1 cellular context compared by ENCODE assay signal in the genomic region with DNA sequence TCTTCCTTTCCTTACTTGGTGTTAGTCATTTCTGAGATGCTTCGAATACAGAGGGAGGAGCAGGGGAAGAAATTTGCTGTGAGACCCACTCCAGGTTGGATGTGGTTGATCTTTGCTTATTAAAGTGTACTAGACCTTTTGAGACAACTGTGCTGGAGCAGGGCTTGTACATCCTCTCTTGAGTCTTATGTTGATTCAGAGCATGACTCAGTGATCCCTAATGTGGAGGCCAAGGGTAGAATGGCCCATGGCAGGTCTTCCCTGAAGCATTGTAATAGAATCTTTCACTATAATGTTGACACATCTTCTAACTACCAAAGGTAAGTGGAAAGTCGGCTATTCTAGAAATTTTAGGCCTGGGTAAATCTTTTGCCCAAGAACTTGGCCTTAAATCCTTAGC.
TF ChIP-seq lines count a peak whose summit lies in the region.

No MANE protein-coding gene starts in this region.

TF ChIP-seq in IMR-90, 13 proteins besides CTCF, POLR2A, EP300 and RAD21:
- TF ChIP-seq RFX5 (IDR thresholded peaks at IDR 0.05; ENCODE audit: low read depth, low read length) (no peak), CHD1 (IDR thresholded peaks at IDR 0.05; ENCODE audit: low read depth, low read length) (no peak), FOS (IDR thresholded peaks at IDR 0.05; ENCODE audit: low read depth, low read length) (no peak), RCOR1 (IDR thresholded peaks at IDR 0.05; ENCODE audit: insufficient replicate concordance, low read length) (no peak), NFE2L2 (IDR thresholded peaks at IDR 0.05; ENCODE audit: low read depth, low read length) (no peak)
